ENCODE assay signal across 12 cellular contexts in the genomic region with DNA sequence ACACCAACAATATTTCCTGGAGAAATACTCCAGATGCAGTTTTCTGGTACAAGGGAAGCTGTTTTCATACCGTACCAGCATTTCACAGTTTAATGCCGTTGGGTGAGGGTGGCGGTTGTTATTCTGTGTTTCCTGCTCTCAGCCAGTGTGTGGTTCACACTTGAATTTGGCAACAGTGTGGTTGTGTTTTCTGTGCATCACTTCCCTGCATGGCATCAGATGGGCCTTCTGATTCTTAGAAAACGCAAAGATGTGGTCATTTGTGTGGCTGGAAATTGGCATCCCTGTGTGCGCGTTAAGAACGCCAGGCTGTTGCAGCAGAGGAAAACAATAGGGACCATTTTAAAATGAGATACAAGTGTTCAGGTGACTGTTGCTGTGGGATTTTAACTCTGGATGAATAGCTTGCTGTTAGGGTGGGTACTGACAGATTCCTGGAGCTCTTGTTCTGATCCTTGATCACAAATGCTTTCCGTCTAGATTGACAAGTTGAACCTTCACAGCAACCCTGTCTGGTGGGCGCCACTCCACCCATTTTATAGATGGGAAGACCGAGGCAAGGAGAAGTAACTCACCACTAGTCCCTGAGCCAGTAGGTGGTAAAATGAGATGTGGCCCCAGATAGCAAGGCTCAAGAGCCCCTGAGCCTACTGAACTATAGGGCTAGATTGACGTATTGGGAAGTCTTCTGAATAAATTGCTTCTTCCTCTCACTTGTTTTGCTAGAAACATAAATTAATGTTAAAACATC.
A peak's percentile ranks its signal among the peaks of the same experiment; 100 is the strongest.
DNase-seq lines count a peak whose midpoint lies in the region; TF ChIP-seq lines count a peak whose summit lies in the region.
"Had no signal": no experiment of that assay in that cellular context is flagged by ENCODE, and none has a peak within 500 bp of the region (broad histone marks: within the 10 kb centered on the region; RNA-seq: fewer than 3 reads in every experiment).

No MANE protein-coding gene starts in this region.

- no peaks in the 10 kb centered on the region for H3K27me3 Mint-ChIP-seq in activated CD4-positive, alpha-beta T cell treated with anti-CD3 and anti-CD28 coated beads, Interleukin-2, amount 10 ng/mL, durations not matched to agents 24 days and 14 days

- DNase-seq in activated CD4-positive, alpha-beta T cell treated with anti-CD3 and anti-CD28 coated beads, Interleukin-2, amount 10 ng/mL, durations not matched to agents 24 days and 14 days: peak; percentile 89
- DNase-seq in activated CD4-positive, alpha-beta T cell treated with anti-CD3 and anti-CD28 coated beads for 4 hours: no peak
- DNase-seq in NOMO-1 (lab: John Stamatoyannopoulos, UW; ENCODE audit: unreplicated experiment in 2 of 2) (peak; percentile 53), NCI-H1417 (lab: John Stamatoyannopoulos, UW) (no peak), cortex of kidney (lab: John Stamatoyannopoulos, UW) (no peak), RWPE1 (ENCODE audit: low spot score) (no peak)
- peak; percentile 34 for DNase-seq in activated gamma-delta T cell treated with anti-CD3 and anti-CD28 coated beads, Interleukin-2, amount 50 U/mL, for 16 hours (ENCODE audit: low read depth)
- peak; percentile 18 to 37 for DNase-seq in stimulated activated CD8-positive, alpha-beta memory T cell treated with anti-CD3 and anti-CD28 coated beads, Interleukin-2, amount 100 ng/mL, for 48 hours (ENCODE audit: low read depth in 2 of 2)
- DNase-seq: ACHN, foreskin melanocyte, GOT3 had no signal

- peaks cover 79% of the 10 kb centered on the region for H3K4me1 Mint-ChIP-seq in activated CD4-positive, alpha-beta T cell treated with anti-CD3 and anti-CD28 coated beads, Interleukin-2, amount 10 ng/mL, durations not matched to agents 24 days and 14 days

- peak overlapping the region; percentile 69 for H3K4me3 Mint-ChIP-seq in activated CD4-positive, alpha-beta T cell treated with anti-CD3 and anti-CD28 coated beads, Interleukin-2, amount 10 ng/mL, durations not matched to agents 24 days and 14 days

- no peaks in the 10 kb centered on the region for H3K9me3 Mint-ChIP-seq in activated CD4-positive, alpha-beta T cell treated with anti-CD3 and anti-CD28 coated beads, Interleukin-2, amount 10 ng/mL, durations not matched to agents 24 days and 14 days

- H3K27ac ChIP-seq in RWPE1: no peak overlapping the region
- H3K27ac ChIP-seq: SJSA1 had no signal

- H3K27ac Mint-ChIP-seq in activated CD4-positive, alpha-beta T cell treated with anti-CD3 and anti-CD28 coated beads, Interleukin-2, amount 10 ng/mL, durations not matched to agents 24 days and 14 days: peak overlapping the region; percentile 96

- CTCF ChIA-PET in RWPE1 (lab: Yijun Ruan, JAX): interaction anchor here (0.7 kb wide), 1 partner anchor 186 kb away, joined by 3 read pairs; no protein-coding TSS in a partner anchor

- POLR2A ChIA-PET in RWPE1 (lab: Yijun Ruan, JAX; ENCODE audit: low non-redundant PET): no interaction called here

- H3K36me3 Mint-ChIP-seq in activated CD4-positive, alpha-beta T cell treated with anti-CD3 and anti-CD28 coated beads, Interleukin-2, amount 10 ng/mL, durations not matched to agents 24 days and 14 days (ENCODE audit: low read depth): peaks cover 37% of the 10 kb centered on the region

- no peak for TF ChIP-seq CTCF in RWPE1 (conservative IDR thresholded peaks at IDR 0.05; ENCODE audit: low read depth)

- intact Hi-C loops in activated CD4-positive, alpha-beta T cell treated with anti-CD3 and anti-CD28 coated beads, Interleukin-2, amount 10 ng/mL, durations not matched to agents 24 days and 14 days (cut with micrococcal nuclease): loop anchor here (1.0 to 5.0 kb wide), 2 partner anchors 7 to 419 kb away; partner anchors contain the start of gene WASHC4

Comparison
In these comparisons a context has a peak if more than half of its experiments do, and no peak if none do; other contexts are left out.
1. DNase-seq: peak in activated CD4-positive, alpha-beta T cell treated with anti-CD3 and anti-CD28 coated beads, Interleukin-2, amount 10 ng/mL, durations not matched to agents 24 days and 14 days (single experiment), NOMO-1 (2 of 2), activated gamma-delta T cell treated with anti-CD3 and anti-CD28 coated beads, Interleukin-2, amount 50 U/mL, for 16 hours (single experiment) and stimulated activated CD8-positive, alpha-beta memory T cell treated with anti-CD3 and anti-CD28 coated beads, Interleukin-2, amount 100 ng/mL, for 48 hours (2 of 2); none in activated CD4-positive, alpha-beta T cell treated with anti-CD3 and anti-CD28 coated beads for 4 hours (0 of 2), NCI-H1417 (0 of 3), cortex of kidney (single experiment) and RWPE1 (single experiment).